ENCODE assay signal across 1 cellular context in the genomic region with DNA sequence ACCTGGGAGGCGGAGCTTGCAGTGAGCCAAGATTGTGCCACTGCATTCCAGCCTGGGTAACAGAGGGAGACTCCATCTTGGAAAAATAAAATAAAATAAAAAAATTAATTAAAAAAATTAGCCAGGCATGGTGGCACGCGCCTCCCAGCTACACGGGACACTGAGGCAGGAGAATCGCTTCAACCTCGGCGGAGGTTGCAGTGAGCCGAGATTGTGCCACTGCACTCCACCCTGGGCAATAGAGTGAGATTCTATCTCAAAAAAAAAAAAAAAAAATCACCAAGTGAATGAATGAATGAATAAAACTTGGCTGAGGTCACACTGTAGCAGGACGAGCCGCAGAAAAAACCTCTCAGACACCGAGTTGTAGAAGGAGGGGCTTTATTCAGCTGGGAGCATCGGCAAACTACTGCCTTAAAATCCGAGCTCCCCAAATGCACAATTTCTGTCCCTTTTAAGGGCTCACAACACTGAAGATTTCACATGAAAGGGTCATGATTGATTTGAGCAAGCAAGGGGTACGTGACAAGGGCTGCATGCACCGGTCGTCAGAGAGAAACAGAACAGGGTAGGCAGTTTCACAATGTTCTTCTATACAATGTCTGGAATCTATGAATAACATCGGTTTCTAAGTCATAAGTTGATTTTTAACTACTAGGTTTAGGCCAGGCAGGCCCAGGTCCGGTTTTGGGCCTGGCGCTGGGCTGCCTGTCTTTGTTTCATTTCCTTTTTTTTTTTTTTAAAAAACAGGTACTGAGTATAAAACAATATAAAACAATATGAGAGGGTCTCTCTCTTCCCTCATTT. TPM values are rescaled to one million over a fixed set of nuclear protein-coding genes. Genes with fewer than 3 reads are reported as not detected.
"Had no signal": no experiment of that assay in that cellular context is flagged by ENCODE, and none has a peak within 500 bp of the region (broad histone marks: within the 10 kb centered on the region; RNA-seq: fewer than 3 reads in every experiment).

No MANE protein-coding gene starts in this region.

RNA-seq across cellular contexts. Expression of a gene that starts 5.3 kb away (rescaled TPM):
- polyA plus RNA-seq: neural cell had no signal
